In the genomic region with DNA sequence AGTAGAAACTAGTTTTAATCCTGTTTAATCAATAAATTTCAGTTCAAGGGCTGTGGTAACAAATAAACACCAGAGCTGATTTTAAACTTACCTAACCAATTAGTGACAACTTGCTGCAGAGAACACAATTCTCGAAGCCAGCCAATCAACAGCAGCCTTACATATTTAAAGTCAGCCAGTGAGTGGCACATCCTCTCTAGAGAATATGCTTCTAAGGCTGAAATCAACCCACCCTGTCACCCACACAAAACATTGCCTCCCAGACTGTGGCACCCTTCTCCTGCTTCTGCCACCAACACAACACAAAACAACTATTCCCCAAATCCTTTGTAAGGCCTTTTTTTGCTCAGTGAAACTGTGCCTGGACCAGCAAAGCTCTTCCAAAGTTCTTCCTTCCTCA, we compare ENCODE assay signal across 24 cellular contexts.
"Had no signal": no experiment of that assay in that cellular context is flagged by ENCODE, and none has a peak within 500 bp of the region (broad histone marks: within the 10 kb centered on the region; RNA-seq: fewer than 3 reads in every experiment).

No MANE protein-coding gene starts in this region.

- H3K4me3 ChIP-seq: colonic mucosa, dorsolateral prefrontal cortex, esophagus squamous epithelium, gastrocnemius medialis, smooth muscle cell, vagina had no signal

- DNase-seq: activated CD4-positive, alpha-beta T cell treated with anti-CD3 and anti-CD28 coated beads, Interleukin-2, amount 50 U/mL, for 1 hour; activated CD4-positive, CD25-positive, alpha-beta regulatory T cell treated with anti-CD3 and anti-CD28 coated beads, Interleukin-2, amount 50 U/mL, for 72 hours; activated CD8-positive, alpha-beta memory T cell treated with anti-CD3 and anti-CD28 coated beads, Interleukin-2, amount 50 U/mL, for 48 hours; activated naive CD4-positive, alpha-beta T cell; activated T-cell treated with anti-CD3 and anti-CD28 coated beads, Interleukin-2, amount 50 U/mL, for 4 hours; colonic mucosa; dorsolateral prefrontal cortex; esophagus squamous epithelium; gastrocnemius medialis; hippocampal formation; kidney glomerular epithelial cell; left ventricle myocardium superior; nephron progenitor cell; stimulated activated CD4-positive, alpha-beta T cell treated with anti-CD3 and anti-CD28 coated beads, Interleukin-15, amount 100 ng/mL, for 24 hours; stimulated activated naive B cell treated with anti-CD40 and anti-IgM and Interleukin-4, amounts not matched to agents 10 μg/mL and 1 μg/mL and 100 μg/mL, for 72 hours; WERI-Rb-1 had no signal

- H3K27me3 ChIP-seq: colonic mucosa, esophagus squamous epithelium, gastrocnemius medialis, vagina had no signal

- H3K27ac Mint-ChIP-seq: activated naive CD8-positive, alpha-beta T cell; activated T-helper 2 cell treated with anti-CD3 and anti-CD28 coated beads, Interferon-gamma antibody, Interleukin-2, Interleukin-4, amounts not matched to agents 10 μg/mL and 5 μg/mL and 100 μg/mL, durations not matched to agents 14 hours and 24 hours and 36 hours; nephron progenitor cell; stimulated activated naive B cell treated with anti-CD40 and anti-IgM and Interleukin-4, amounts not matched to agents 10 μg/mL and 1 μg/mL and 100 μg/mL, for 72 hours; T-helper 2 cell treated with Interferon-gamma antibody and Interleukin-4, amounts not matched to agents 5 μg/mL and 100 μg/mL, for 36 hours; type B pancreatic cell had no signal

- H3K4me3 Mint-ChIP-seq: activated naive CD8-positive, alpha-beta T cell; activated T-cell treated with anti-CD3 and anti-CD28 coated beads, Interleukin-2, amount 50 U/mL, for 4 hours; central memory CD8-positive, alpha-beta T cell; nephron progenitor cell; stimulated activated naive B cell treated with anti-CD40 and anti-IgM and Interleukin-4, amounts not matched to agents 10 μg/mL and 1 μg/mL and 100 μg/mL, for 72 hours; T-helper 2 cell treated with Interferon-gamma antibody and Interleukin-4, amounts not matched to agents 5 μg/mL and 100 μg/mL, for 36 hours; type B pancreatic cell had no signal

- H3K4me1 Mint-ChIP-seq: central memory CD8-positive, alpha-beta T cell had no signal

- H3K4me2 ChIP-seq: smooth muscle cell had no signal

- H3K36me3 ChIP-seq: colonic mucosa, esophagus squamous epithelium, gastrocnemius medialis, vagina, WERI-Rb-1 had no signal

- H3K4me1 ChIP-seq: colonic mucosa, vagina had no signal

- ATAC-seq: activated T-cell treated with anti-CD3 and anti-CD28 coated beads, Interleukin-2, amount 50 U/mL, for 4 hours; gastrocnemius medialis; left ventricle myocardium superior; sciatic nerve; stimulated activated naive B cell treated with anti-CD40 and anti-IgM and Interleukin-4, amounts not matched to agents 10 μg/mL and 1 μg/mL and 100 μg/mL, for 72 hours had no signal

- H3K36me3 Mint-ChIP-seq: activated naive CD8-positive, alpha-beta T cell; stimulated activated naive B cell treated with anti-CD40 and anti-IgM and Interleukin-4, amounts not matched to agents 10 μg/mL and 1 μg/mL and 100 μg/mL, for 72 hours; type B pancreatic cell had no signal

- H3K9me3 ChIP-seq: colonic mucosa, esophagus squamous epithelium, gastrocnemius medialis, vagina had no signal

- H3K27ac ChIP-seq: colonic mucosa, dorsolateral prefrontal cortex, esophagus squamous epithelium, vagina, WERI-Rb-1 had no signal

- H3K9me3 Mint-ChIP-seq: activated T-cell treated with anti-CD3 and anti-CD28 coated beads, Interleukin-2, amount 50 U/mL, for 4 hours; activated T-helper 2 cell treated with anti-CD3 and anti-CD28 coated beads, Interferon-gamma antibody, Interleukin-2, Interleukin-4, amounts not matched to agents 10 μg/mL and 5 μg/mL and 100 μg/mL, durations not matched to agents 14 hours and 24 hours and 36 hours; central memory CD8-positive, alpha-beta T cell; nephron progenitor cell; stimulated activated naive B cell treated with anti-CD40 and anti-IgM and Interleukin-4, amounts not matched to agents 10 μg/mL and 1 μg/mL and 100 μg/mL, for 72 hours; T-helper 2 cell treated with Interferon-gamma antibody and Interleukin-4, amounts not matched to agents 5 μg/mL and 100 μg/mL, for 36 hours; type B pancreatic cell had no signal
